In the genomic region with DNA sequence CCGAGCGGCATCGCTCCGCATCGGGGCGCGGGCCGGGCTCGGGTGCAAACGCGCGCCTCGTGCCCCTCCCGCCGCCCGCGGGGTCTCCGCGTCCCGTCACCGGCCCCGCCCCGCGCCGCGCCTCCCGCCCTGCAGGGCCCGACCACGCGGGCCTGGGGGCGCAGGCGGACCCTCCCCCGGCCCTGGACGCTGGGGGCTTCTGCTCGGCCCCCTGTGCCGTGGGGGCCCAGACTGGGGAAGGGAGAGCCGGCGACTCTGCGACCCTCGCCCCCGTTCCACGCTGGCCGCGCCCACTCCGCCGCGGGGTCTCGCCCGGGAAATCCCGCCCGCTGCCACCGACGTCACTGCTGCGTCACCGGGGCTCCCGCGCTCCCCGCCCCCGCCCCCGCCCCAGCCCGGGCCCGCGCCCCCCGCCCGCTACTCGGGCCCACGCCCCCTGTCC, we compare ENCODE assay signal across 9 cellular contexts. TPM values are rescaled to one million over a fixed set of nuclear protein-coding genes. Genes with fewer than 3 reads are reported as not detected.
DNase-seq lines count a peak whose midpoint lies in the region; ATAC-seq and TF ChIP-seq lines count a peak whose summit lies in the region.
"Had no signal": no experiment of that assay in that cellular context is flagged by ENCODE, and none has a peak within 500 bp of the region (broad histone marks: within the 10 kb centered on the region; RNA-seq: fewer than 3 reads in every experiment).

GNG4 (minus strand) TSS at position 63 of the 442 bp plus-strand sequence. CDS start 65,946 bp downstream, outside the sequence.

- H3K4me3 ChIP-seq in HUES64 (ENCODE audit: low read length), result peak within 1 kb of the TSS; percentile 66
- peak within 1 kb of the TSS; percentile 51 for H3K4me3 ChIP-seq in fibroblast of the aortic adventitia (ENCODE audit: low read depth, low read length)
- H3K4me3 ChIP-seq in rectal smooth muscle tissue (ENCODE audit: low read length), result peak within 1 kb of the TSS; percentile 62

- H3K36me3 ChIP-seq in HUES64 (ENCODE audit: insufficient read depth, low read length) (no peaks in the 10 kb centered on the region), rectal smooth muscle tissue (ENCODE audit: control insufficient read depth, insufficient read depth, low read length) (no peaks in the 10 kb centered on the region)

- WGBS in HUES64, result under 1% methylated on average over 66 of the region's 67 CpGs

- H3K27me3 ChIP-seq in HUES64 (ENCODE audit: insufficient read depth, low read length) (peaks cover 38% of the 10 kb centered on the region), rectal smooth muscle tissue (ENCODE audit: control insufficient read depth, insufficient read depth, low read length) (peaks cover 10% of the 10 kb centered on the region)

- no peak for ATAC-seq in GM19467 (IDR thresholded peaks at IDR 0.05; ENCODE audit: unreplicated experiment)

- no peak for TF ChIP-seq CTCF in fibroblast of the aortic adventitia (IDR thresholded peaks at IDR 0.05; ENCODE audit: insufficient read depth, low read length)

- H3K9ac ChIP-seq in HUES64 (ENCODE audit: low read depth, low read length) (peak within 1 kb of the TSS; percentile 67), rectal smooth muscle tissue (ENCODE audit: low read length) (no peak within 1 kb of the TSS)

- peak within 1 kb of the TSS; percentile 67; the same call in 1 of the 2 replicates for H3K27ac ChIP-seq in HUES64 (ENCODE audit: low read depth, low read length)
- H3K27ac ChIP-seq in rectal smooth muscle tissue (ENCODE audit: low read depth, low read length), result no peak within 1 kb of the TSS

- DNase-seq in NCI-H2107 (lab: John Stamatoyannopoulos, UW), result peak; percentile 61
- DNase-seq in NCI-H2107 treated with DMSO at 0.1 percent for 48 hours (lab: John Stamatoyannopoulos, UW; ENCODE audit: unreplicated experiment), result no peak
- peak; percentile 21 for DNase-seq in activated CD4-positive, alpha-beta T cell treated with anti-CD3 and anti-CD28 coated beads for 48 hours
- DNase-seq in fibroblast of the aortic adventitia (ENCODE audit: low read depth), result no peak
- no peak for DNase-seq in KG1 (lab: John Stamatoyannopoulos, UW)

- peaks cover 18% of the 10 kb centered on the region for H3K4me1 ChIP-seq in HUES64 (ENCODE audit: insufficient read depth, low read length)
- no peaks in the 10 kb centered on the region for H3K4me1 ChIP-seq in rectal smooth muscle tissue (ENCODE audit: control insufficient read depth, insufficient read depth, low read length)

- H3K9me3 ChIP-seq in HUES64 (ENCODE audit: insufficient read depth, low read depth, low read length), result no peaks in the 10 kb centered on the region

RNA-seq across cellular contexts. Expression of gene GNG4, which starts in this region (rescaled TPM):
- 33.1 TPM for polyA plus RNA-seq in HUES64 (2013, experiment 1 of 2)
- polyA plus RNA-seq in HUES64 (2013, experiment 2 of 2), result 37.3 TPM
- not detected in 2 replicates for total RNA-seq in fibroblast of the aortic adventitia (ENCODE audit: low replicate concordance)
- total RNA-seq: subcutaneous adipose tissue had no signal

Comparison
In these comparisons a context has a peak if more than half of its experiments do, and no peak if none do; other contexts are left out.
1. DNase-seq: peak in NCI-H2107 (single experiment) and activated CD4-positive, alpha-beta T cell treated with anti-CD3 and anti-CD28 coated beads for 48 hours (single experiment); none in NCI-H2107 treated with DMSO at 0.1 percent for 48 hours (single experiment), fibroblast of the aortic adventitia (single experiment) and KG1 (single experiment).
2. Peak in every context shown above with its lines, with median percentiles within 50 percentile points of each other: H3K4me3 ChIP-seq.